ENCODE assay signal across 10 cellular contexts in the genomic region with DNA sequence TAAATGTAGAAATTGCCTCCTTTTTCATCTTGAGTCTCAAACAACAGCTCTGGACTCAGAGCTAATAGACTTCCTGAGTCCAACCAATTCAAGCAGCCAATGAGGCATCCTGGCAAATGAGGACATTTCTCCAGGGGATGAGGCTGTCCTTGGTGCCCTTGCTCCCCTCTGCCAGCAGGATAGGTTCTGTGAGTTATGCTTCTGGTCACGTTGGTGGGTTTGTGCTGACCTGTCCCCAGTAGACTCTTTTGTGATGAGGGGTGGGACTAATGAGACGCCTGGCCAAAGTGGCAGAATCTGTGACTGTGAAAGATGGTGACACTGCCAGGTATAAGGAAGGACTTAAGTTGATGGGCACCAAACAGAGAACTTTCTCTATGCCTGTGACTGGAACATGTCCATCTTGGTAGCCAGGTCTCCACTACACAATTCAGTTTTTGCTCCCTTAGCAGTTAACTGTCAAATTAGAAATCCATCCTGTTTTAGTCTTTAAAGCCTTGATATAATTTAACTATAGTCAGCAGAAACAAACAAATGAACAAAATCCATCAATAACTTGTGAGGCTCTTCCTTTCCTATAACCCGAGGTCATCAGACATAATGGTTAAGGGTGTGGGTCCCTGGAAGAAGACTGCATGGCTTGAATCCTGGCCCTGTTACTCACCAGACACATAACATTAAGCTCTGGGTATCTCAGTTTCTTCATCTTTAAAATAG. TPM values are rescaled to one million over a fixed set of nuclear protein-coding genes. Genes with fewer than 3 reads are reported as not detected.
A peak's percentile ranks its signal among the peaks of the same experiment; 100 is the strongest.
DNase-seq lines count a peak whose midpoint lies in the region; ATAC-seq lines count a peak whose summit lies in the region.
"Had no signal": no experiment of that assay in that cellular context is flagged by ENCODE, and none has a peak within 500 bp of the region (broad histone marks: within the 10 kb centered on the region; RNA-seq: fewer than 3 reads in every experiment).

No MANE protein-coding gene starts in this region.

- no peak for DNase-seq in T-helper 1 cell
- no peak for DNase-seq in activated T-helper 1 cell treated with anti-CD3 and anti-CD28 coated beads, Interleukin-12 subunit alpha, Interleukin-12 subunit beta, Interleukin-2, Interleukin-4 antibody, amounts not matched to agents 30 ng/mL and 10 ng/mL and 1 ng/mL, durations not matched to agents 14 hours and 24 hours and 36 hours (ENCODE audit: low spot score)
- DNase-seq in right cardiac atrium, result no peak
- DNase-seq in LoVo (ENCODE audit: low spot score), result no peak
- DNase-seq in RPMI8226, result no peak
- DNase-seq in A172 (ENCODE audit: low spot score), result no peak
- DNase-seq: midbrain had no signal

- H3K4me3 ChIP-seq in right cardiac atrium (ENCODE audit: low read length), result no peak overlapping the region
- no peak overlapping the region for H3K4me3 ChIP-seq in stomach smooth muscle (ENCODE audit: low read length in 2 of 2)

- peak overlapping the region in 1 of 2 donors; percentile 10 for H3K9ac ChIP-seq in stomach smooth muscle (ENCODE audit: low read length in 2 of 2)

- peaks cover 30% of the 10 kb centered on the region for H3K4me1 Mint-ChIP-seq in T-helper 1 cell treated with Interleukin-12 subunit alpha and Interleukin-12 subunit beta and Interleukin-4 antibody, amounts not matched to agents 30 μg/mL and 1 μg/mL, for 36 hours (ENCODE audit: low read depth)
- H3K4me1 Mint-ChIP-seq in activated T-helper 1 cell treated with anti-CD3 and anti-CD28 coated beads, Interleukin-12 subunit alpha, Interleukin-12 subunit beta, Interleukin-2, Interleukin-4 antibody, amounts not matched to agents 30 ng/mL and 10 ng/mL and 1 ng/mL, durations not matched to agents 14 hours and 24 hours and 36 hours (ENCODE audit: low read depth), result peaks cover 50% of the 10 kb centered on the region

- peak; percentile 2 to 28 for ATAC-seq in right cardiac atrium

- H3K36me3 Mint-ChIP-seq in T-helper 1 cell treated with Interleukin-12 subunit alpha and Interleukin-12 subunit beta and Interleukin-4 antibody, amounts not matched to agents 30 μg/mL and 1 μg/mL, for 36 hours (ENCODE audit: low read depth), result peaks cover 3% of the 10 kb centered on the region
- H3K36me3 Mint-ChIP-seq in activated T-helper 1 cell treated with anti-CD3 and anti-CD28 coated beads, Interleukin-12 subunit alpha, Interleukin-12 subunit beta, Interleukin-2, Interleukin-4 antibody, amounts not matched to agents 30 ng/mL and 10 ng/mL and 1 ng/mL, durations not matched to agents 14 hours and 24 hours and 36 hours (ENCODE audit: low read depth), result peaks cover 1% of the 10 kb centered on the region

- no peaks in the 10 kb centered on the region for H3K9me3 Mint-ChIP-seq in T-helper 1 cell treated with Interleukin-12 subunit alpha and Interleukin-12 subunit beta and Interleukin-4 antibody, amounts not matched to agents 30 μg/mL and 1 μg/mL, for 36 hours
- H3K9me3 Mint-ChIP-seq in activated T-helper 1 cell treated with anti-CD3 and anti-CD28 coated beads, Interleukin-12 subunit alpha, Interleukin-12 subunit beta, Interleukin-2, Interleukin-4 antibody, amounts not matched to agents 30 ng/mL and 10 ng/mL and 1 ng/mL, durations not matched to agents 14 hours and 24 hours and 36 hours, result no peaks in the 10 kb centered on the region
- H3K9me3 Mint-ChIP-seq: endodermal cell had no signal

- 51% methylated on average over 3 of the region's 3 CpGs for WGBS in right cardiac atrium

- H3K4me3 Mint-ChIP-seq in T-helper 1 cell treated with Interleukin-12 subunit alpha and Interleukin-12 subunit beta and Interleukin-4 antibody, amounts not matched to agents 30 μg/mL and 1 μg/mL, for 36 hours, result peak overlapping the region; percentile 41
- H3K4me3 Mint-ChIP-seq in activated T-helper 1 cell treated with anti-CD3 and anti-CD28 coated beads, Interleukin-12 subunit alpha, Interleukin-12 subunit beta, Interleukin-2, Interleukin-4 antibody, amounts not matched to agents 30 ng/mL and 10 ng/mL and 1 ng/mL, durations not matched to agents 14 hours and 24 hours and 36 hours, result no peak overlapping the region
- H3K4me3 Mint-ChIP-seq: endodermal cell had no signal

- H3K4me1 ChIP-seq in right cardiac atrium (ENCODE audit: control insufficient read depth, insufficient read depth, low read length) (peaks cover 3% of the 10 kb centered on the region), stomach smooth muscle (ENCODE audit: control insufficient read depth, insufficient read depth, low read length) (peaks cover 36% of the 10 kb centered on the region)

- intact Hi-C loops in activated T-helper 1 cell treated with anti-CD3 and anti-CD28 coated beads, Interleukin-12 subunit alpha, Interleukin-12 subunit beta, Interleukin-2, Interleukin-4 antibody, amounts not matched to agents 30 ng/mL and 10 ng/mL and 1 ng/mL, durations not matched to agents 14 hours and 24 hours and 36 hours (cut with micrococcal nuclease), result no loop called here
- intact Hi-C loops in right cardiac atrium (cut with DNase I), result no loop called here

- H3K36me3 ChIP-seq in stomach smooth muscle (ENCODE audit: control insufficient read depth in 2 of 2, insufficient read depth in 2 of 2, low read length in 2 of 2), result no peaks in the 10 kb centered on the region

- H3K27ac ChIP-seq in right cardiac atrium (ENCODE audit: low read length), result peak overlapping the region; percentile 84
- H3K27ac ChIP-seq in stomach smooth muscle (ENCODE audit: low read length), result peak overlapping the region; percentile 60

- H3K27me3 ChIP-seq in right cardiac atrium (ENCODE audit: control insufficient read depth, insufficient read depth), result no peaks in the 10 kb centered on the region
- H3K27me3 ChIP-seq in stomach smooth muscle (ENCODE audit: control insufficient read depth in 1 of 2, insufficient read depth in 2 of 2, low read length in 2 of 2), result no peaks in the 10 kb centered on the region

- peak overlapping the region; percentile 81 for H3K27ac Mint-ChIP-seq in T-helper 1 cell treated with Interleukin-12 subunit alpha and Interleukin-12 subunit beta and Interleukin-4 antibody, amounts not matched to agents 30 μg/mL and 1 μg/mL, for 36 hours
- peak overlapping the region; percentile 88 for H3K27ac Mint-ChIP-seq in activated T-helper 1 cell treated with anti-CD3 and anti-CD28 coated beads, Interleukin-12 subunit alpha, Interleukin-12 subunit beta, Interleukin-2, Interleukin-4 antibody, amounts not matched to agents 30 ng/mL and 10 ng/mL and 1 ng/mL, durations not matched to agents 14 hours and 24 hours and 36 hours
- H3K27ac Mint-ChIP-seq: endodermal cell had no signal

- H3K9me3 ChIP-seq in right cardiac atrium (ENCODE audit: control insufficient read depth, low read length) (no peaks in the 10 kb centered on the region), stomach smooth muscle (ENCODE audit: control insufficient read depth in 2 of 2, low read length in 2 of 2) (no peaks in the 10 kb centered on the region)

- H3K27me3 Mint-ChIP-seq in T-helper 1 cell treated with Interleukin-12 subunit alpha and Interleukin-12 subunit beta and Interleukin-4 antibody, amounts not matched to agents 30 μg/mL and 1 μg/mL, for 36 hours (ENCODE audit: low read depth), result no peaks in the 10 kb centered on the region
- H3K27me3 Mint-ChIP-seq in activated T-helper 1 cell treated with anti-CD3 and anti-CD28 coated beads, Interleukin-12 subunit alpha, Interleukin-12 subunit beta, Interleukin-2, Interleukin-4 antibody, amounts not matched to agents 30 ng/mL and 10 ng/mL and 1 ng/mL, durations not matched to agents 14 hours and 24 hours and 36 hours (ENCODE audit: insufficient read depth), result peaks cover 1% of the 10 kb centered on the region

RNA-seq across cellular contexts. Expression of a gene that starts 35.7 kb away (rescaled TPM):
- 24.7 and 27.5 TPM in 2 replicates for total RNA-seq in activated T-helper 1 cell treated with anti-CD3 and anti-CD28 coated beads, Interleukin-12 subunit alpha, Interleukin-12 subunit beta, Interleukin-2, Interleukin-4 antibody, amounts not matched to agents 30 ng/mL and 10 ng/mL and 1 ng/mL, durations not matched to agents 14 hours and 24 hours and 36 hours
- 10 to 100 TPM; 18.8 to 19.5 (median 19.0) TPM for total RNA-seq in right cardiac atrium
- 27.2 TPM for polyA plus RNA-seq in right cardiac atrium
- 9.5 and 11.2 TPM in 2 replicates for total RNA-seq in A172 (2014; rRNA removed; shearing (Covaris generic))

RNA-seq across cellular contexts. Expression of a gene that starts 48.6 kb away (rescaled TPM):
- 105 and 106 TPM in 2 replicates for total RNA-seq in activated T-helper 1 cell treated with anti-CD3 and anti-CD28 coated beads, Interleukin-12 subunit alpha, Interleukin-12 subunit beta, Interleukin-2, Interleukin-4 antibody, amounts not matched to agents 30 ng/mL and 10 ng/mL and 1 ng/mL, durations not matched to agents 14 hours and 24 hours and 36 hours
- 100 to 1,000 TPM; 108 to 245 (median 200) TPM for total RNA-seq in right cardiac atrium
- 223 TPM for polyA plus RNA-seq in right cardiac atrium
- total RNA-seq in A172 (2014; rRNA removed; shearing (Covaris generic)), result 760 and 801 TPM in 2 replicates
